Comparison of ENCODE assay signal across 16 cellular contexts in genomic region chr13:113991191-113991669, GRCh38. TPM values are rescaled to one million over a fixed set of nuclear protein-coding genes. Genes with fewer than 3 reads are reported as not detected.
A peak's percentile ranks its signal among the peaks of the same experiment; 100 is the strongest.
DNase-seq lines count a peak whose midpoint lies in the region; ATAC-seq, FAIRE-seq and TF ChIP-seq lines count a peak whose summit lies in the region.
"Had no signal": no experiment of that assay in that cellular context is flagged by ENCODE, and none has a peak within 500 bp of the region (broad histone marks: within the 10 kb centered on the region; RNA-seq: fewer than 3 reads in every experiment).

No MANE protein-coding gene starts in this region.

- intact Hi-C loops in heart left ventricle (cut with DNase I) = no loop called here
- intact Hi-C loops in sigmoid colon (cut with DNase I) = no loop called here

- DNase-seq in GM12891 (ENCODE audit: insufficient read length, low spot score) = no peak
- DNase-seq in NCI-H2107 (lab: John Stamatoyannopoulos, UW) = peak; percentile 76
- DNase-seq in heart left ventricle = peak in 3 of 5 donors; percentile 18 to 30 (median 29)
- DNase-seq in sigmoid colon = peak; percentile 6
- DNase-seq in NK-92 (lab: John Stamatoyannopoulos, UW; ENCODE audit: unreplicated experiment) = no peak
- no peak for DNase-seq in GM19239 (ENCODE audit: insufficient read length, low spot score)
- no peak for DNase-seq in substantia nigra (lab: John Stamatoyannopoulos, UW)
- DNase-seq: activated CD8-positive, alpha-beta memory T cell treated with anti-CD3 and anti-CD28 coated beads for 24 hours; activated gamma-delta T cell treated with Interleukin-2 at 50 U/mL for 16 hours; mesendoderm; NCI-H2029 treated with DMSO at 0.1 percent for 48 hours had no signal

- 40 to 64% (median 51%) methylated on average over 8 to 10 of the region's 10 CpGs for WGBS in heart left ventricle, 4 donors
- WGBS in sigmoid colon, 2 donors = 77 to 79% methylated on average over 8 to 10 of the region's 10 CpGs

- FAIRE-seq in GM12891 (lab: Jason Lieb, UNC) (peak; percentile 20), GM19239 (lab: Jason Lieb, UNC) (no peak)

- ATAC-seq in heart left ventricle (peak; percentile 48 to 59 (median 52)), GM19467 (IDR thresholded peaks at IDR 0.05; ENCODE audit: unreplicated experiment) (no peak)

- TF ChIP-seq CTCF in heart left ventricle (IDR thresholded peaks at IDR 0.05) (no peak), sigmoid colon (IDR thresholded peaks at IDR 0.05) (no peak)

- H3K9me3 ChIP-seq in heart left ventricle (no peaks in the 10 kb centered on the region), sigmoid colon (no peaks in the 10 kb centered on the region)
- H3K9me3 ChIP-seq: tibial artery had no signal

- TF ChIP-seq POLR2A in GM12891 (IDR thresholded peaks at IDR 0.05; ENCODE audit: low read depth, low read length) (no peak), heart left ventricle (IDR thresholded peaks at IDR 0.05) (no peak), sigmoid colon (IDR thresholded peaks at IDR 0.05) (no peak)

- no peak overlapping the region for H3K27ac ChIP-seq in heart left ventricle
- H3K27ac ChIP-seq in sigmoid colon = no peak overlapping the region
- no peak overlapping the region for H3K27ac ChIP-seq in substantia nigra (ENCODE audit: low read depth, low read length, poor library complexity, severe bottlenecking)
- H3K27ac ChIP-seq: tibial artery had no signal

- no peaks in the 10 kb centered on the region for H3K27me3 ChIP-seq in heart left ventricle
- H3K27me3 ChIP-seq in sigmoid colon = no peaks in the 10 kb centered on the region
- H3K27me3 ChIP-seq: BLaER1 treated with 17β-estradiol and CSF1 and Interleukin-3, amounts not matched to agents 10 nM and 100 nM; tibial artery had no signal

- H3K4me3 ChIP-seq in heart left ventricle (no peak overlapping the region), sigmoid colon (no peak overlapping the region)
- H3K4me3 ChIP-seq: BLaER1 treated with 17β-estradiol and CSF1 and Interleukin-3, amounts not matched to agents 10 nM and 100 nM; tibial artery had no signal

- peaks cover 0 to 46% (median 14%) of the 10 kb centered on the region in 9 donors for H3K36me3 ChIP-seq in heart left ventricle
- peaks cover 3 to 54% (median 20%) of the 10 kb centered on the region in 4 donors for H3K36me3 ChIP-seq in sigmoid colon

- TF ChIP-seq EP300 in sigmoid colon (IDR thresholded peaks at IDR 0.05) = no peak

- H3K4me1 ChIP-seq in heart left ventricle (peaks cover 0 to 27% (median 5%) of the 10 kb centered on the region in 12 donors), sigmoid colon (no peaks in the 10 kb centered on the region)
- H3K4me1 ChIP-seq: tibial artery had no signal

TF ChIP-seq in GM12891, 5 proteins besides CTCF, POLR2A, EP300 and RAD21:
- TF ChIP-seq POU2F2 (IDR thresholded peaks at IDR 0.05; ENCODE audit: low read depth, low read length) (no peak), TAF1 (IDR thresholded peaks at IDR 0.05; ENCODE audit: low read depth, low read length) (no peak), SPI1 (IDR thresholded peaks at IDR 0.05; ENCODE audit: low read depth, low read length) (no peak), PAX5 (IDR thresholded peaks at IDR 0.05; ENCODE audit: insufficient read depth, low read length, severe bottlenecking) (no peak), POLR2AphosphoS5 (IDR thresholded peaks at IDR 0.05; ENCODE audit: low read depth, low read length) (no peak)

RNA-seq across cellular contexts. Expression of gene C13orf46, which starts 17.4 kb away (rescaled TPM):
- 0.15 TPM for polyA plus RNA-seq in GM12891 (2012; ENCODE audit: low read depth, missing spikeins)
- total RNA-seq in heart left ventricle (1 to 10 TPM in 1 of 9 donors, under 1 TPM in 7, not detected in 1; 0.07 to 3.1 (median 0.43) TPM), sigmoid colon (10 to 100 TPM in 1 of 4 donors, under 1 TPM in 2, not detected in 1; 0.71 to 11.9 (median 0.81) TPM)
- polyA plus RNA-seq in heart left ventricle (under 1 TPM; 0.15 to 0.18 TPM), sigmoid colon (1 to 10 TPM in 1 of 3 donors, under 1 TPM in 1, not detected in 1; 0.23 to 1.2 TPM)
- total RNA-seq: Daoy, SK-MEL-5 had no signal

Comparison
In these comparisons a context has a peak if more than half of its experiments do, and no peak if none do; other contexts are left out.
1. DNase-seq: peak in NCI-H2107 (single experiment), heart left ventricle (3 of 5) and sigmoid colon (single experiment); none in GM12891 (single experiment), NK-92 (single experiment), GM19239 (single experiment) and substantia nigra (0 of 49).